8 cellular contexts compared by ENCODE assay signal in genomic region chr6:31821301-31822037, GRCh38. TPM values are rescaled to one million over a fixed set of nuclear protein-coding genes. Genes with fewer than 3 reads are reported as not detected.
DNase-seq lines count a peak whose midpoint lies in the region; ATAC-seq and TF ChIP-seq lines count a peak whose summit lies in the region.

No MANE protein-coding gene starts in this region.

- no peaks in the 10 kb centered on the region for H3K36me3 ChIP-seq in muscle layer of colon (ENCODE audit: insufficient read depth, low read length)
- H3K36me3 ChIP-seq in stomach = no peaks in the 10 kb centered on the region

- H3K4me3 ChIP-seq in muscle layer of colon (ENCODE audit: low read depth in 1 of 2, low read length in 2 of 2) = peak overlapping the region; percentile 66 to 74
- peak overlapping the region; percentile 41 to 54 (median 48) for H3K4me3 ChIP-seq in stomach

- peak; percentile 23 for ATAC-seq in GM21786 (IDR thresholded peaks at IDR 0.05; ENCODE audit: unreplicated experiment)
- peak; percentile 35 for ATAC-seq in esophagus mucosa

- no peak for TF ChIP-seq EP300 in stomach (IDR thresholded peaks at IDR 0.05)

- no peaks in the 10 kb centered on the region for H3K27me3 ChIP-seq in muscle layer of colon (ENCODE audit: control insufficient read depth in 1 of 2, insufficient read depth in 2 of 2, low read length in 2 of 2)
- H3K27me3 ChIP-seq in stomach = no peaks in the 10 kb centered on the region

- intact Hi-C loops in stomach (cut with DNase I; ENCODE audit: low total_unique reads) = no loop called here

- WGBS in stomach, 5 donors = 1 to 4% (median 3%) methylated on average over 38 to 39 of the region's 39 CpGs

- H3K27ac ChIP-seq in muscle layer of colon (ENCODE audit: low read depth, low read length) = peak overlapping the region; percentile 94
- peak overlapping the region; percentile 89 to 99 (median 98) for H3K27ac ChIP-seq in stomach

- no peak for TF ChIP-seq CTCF in stomach (IDR thresholded peaks at IDR 0.05)

- H3K9ac ChIP-seq in muscle layer of colon (ENCODE audit: low read length) = peak overlapping the region; percentile 68

- H3K9me3 ChIP-seq in muscle layer of colon (ENCODE audit: low read length) (no peaks in the 10 kb centered on the region), stomach (no peaks in the 10 kb centered on the region)

- TF ChIP-seq POLR2A in stomach (IDR thresholded peaks at IDR 0.05) = no peak

- DNase-seq in COLO668 (lab: John Stamatoyannopoulos, UW; ENCODE audit: unreplicated experiment) (peak; percentile 38), NCI-H510A treated with DMSO at 0.1 percent for 48 hours (lab: John Stamatoyannopoulos, UW) (peak; percentile 85), stomach (peak; percentile 84), SIG-M5 treated with dmso at 0.1 percent for 504 hours (lab: John Stamatoyannopoulos, UW; ENCODE audit: unreplicated experiment) (no peak)
- peak; percentile 87 for DNase-seq in activated CD8-positive, alpha-beta memory T cell treated with anti-CD3 and anti-CD28 coated beads, Interleukin-2, amount 50 U/mL, for 48 hours

- H3K4me1 ChIP-seq in muscle layer of colon (ENCODE audit: insufficient read depth, low read length) = peaks cover 48% of the 10 kb centered on the region
- peaks cover 59 to 85% (median 78%) of the 10 kb centered on the region in 4 donors for H3K4me1 ChIP-seq in stomach

RNA-seq across cellular contexts. Expression of gene HSPA1B, which starts 6.1 kb away (rescaled TPM):
- total RNA-seq in esophagus mucosa = 92.9 TPM
- 100 to 1,000 TPM in 3 of 5 donors, 10 to 100 TPM in 2; 44.3 to 165 (median 105) TPM for total RNA-seq in stomach
- polyA plus RNA-seq in stomach = 10 to 100 TPM; 35.9 to 66.0 (median 51.3) TPM

RNA-seq across cellular contexts. Expression of gene HSPA1A, which starts 6.1 kb away (rescaled TPM):
- total RNA-seq in esophagus mucosa = 56.6 TPM
- total RNA-seq in stomach = 100 to 1,000 TPM in 3 of 5 donors, 10 to 100 TPM in 2; 68.8 to 124 (median 113) TPM
- polyA plus RNA-seq in stomach = 100 to 1,000 TPM in 1 of 3 donors, 10 to 100 TPM in 2; 51.1 to 107 (median 64.8) TPM

RNA-seq across cellular contexts. Expression of gene HSPA1L, which starts 6.4 kb away (rescaled TPM):
- total RNA-seq in esophagus mucosa (0.44 TPM), stomach (1 to 10 TPM in 2 of 5 donors, not detected in 3; 1.1 to 1.7 TPM)
- under 1 TPM; 0.46 to 0.98 (median 0.75) TPM for polyA plus RNA-seq in stomach

RNA-seq across cellular contexts. Expression of gene LSM2, which starts 14.7 kb away (rescaled TPM):
- 45.0 TPM for total RNA-seq in esophagus mucosa
- total RNA-seq in stomach = 10 to 100 TPM in 3 of 5 donors, 1 to 10 TPM in 1, not detected in 1; 6.7 to 34.5 (median 11.4) TPM
- 10 to 100 TPM; 45.2 to 55.8 (median 50.4) TPM for polyA plus RNA-seq in stomach

RNA-seq across cellular contexts. Expression of gene VARS1, which starts 25.9 kb away (rescaled TPM):
- 79.8 TPM for total RNA-seq in esophagus mucosa
- 10 to 100 TPM; 21.6 to 56.5 (median 24.1) TPM for total RNA-seq in stomach
- 10 to 100 TPM; 11.0 to 31.8 (median 27.7) TPM for polyA plus RNA-seq in stomach
